1 cellular context compared by ENCODE assay signal in the genomic region with DNA sequence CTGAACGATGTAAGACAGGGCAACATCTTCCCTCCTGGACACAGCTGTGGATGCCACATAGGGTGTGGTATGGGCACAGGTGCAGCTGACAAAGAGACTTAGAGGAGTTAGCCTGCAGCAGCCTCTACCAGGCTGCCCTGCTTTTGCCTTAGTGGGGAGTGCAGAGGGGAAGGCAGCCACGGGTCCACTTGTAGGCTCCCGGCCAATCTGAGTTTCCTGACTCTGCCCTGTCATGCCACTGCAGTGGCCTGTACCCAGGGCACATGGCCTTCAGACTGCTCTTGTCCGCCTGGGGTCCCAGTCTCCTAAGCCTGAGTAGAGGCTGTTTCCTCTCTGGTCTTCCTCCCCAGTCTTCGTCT.
TF ChIP-seq lines count a peak whose summit lies in the region.

No MANE protein-coding gene starts in this region.

TF ChIP-seq in HepG2, 621 proteins besides CTCF, POLR2A, EP300 and RAD21 (continues in another document):
- no peak for TF ChIP-seq HNF4G (IDR thresholded peaks at IDR 0.05; ENCODE audit: borderline replicate concordance, low read depth, low read length)
- 0 out of 2 replicates have a peak, but pooled peaks have one; percentile 6 for TF ChIP-seq HNF4G (CRISPR knock-in tag; IDR thresholded peaks at IDR 0.05; ENCODE audit: borderline replicate concordance, low read depth)
- no peak for TF ChIP-seq HNRNPLL (IDR thresholded peaks at IDR 0.05; ENCODE audit: low read depth, low read length, poor library complexity, severe bottlenecking)
- TF ChIP-seq TRIM22 (IDR thresholded peaks at IDR 0.05) = no peak
- no peak for TF ChIP-seq DNMT1 (CRISPR knock-in tag; IDR thresholded peaks at IDR 0.05)
- TF ChIP-seq ZNF776 (CRISPR knock-in tag; IDR thresholded peaks at IDR 0.05) = no peak
- TF ChIP-seq ZNF639 (CRISPR knock-in tag; conservative IDR thresholded peaks at IDR 0.05) = no peak
- TF ChIP-seq TRIM24 (CRISPR knock-in tag; IDR thresholded peaks at IDR 0.05) = no peak
- 0 out of 2 replicates have a peak, but pooled peaks have one; percentile 29 for TF ChIP-seq ZFP41 (CRISPR knock-in tag; IDR thresholded peaks at IDR 0.05; ENCODE audit: borderline replicate concordance)
- TF ChIP-seq ZMYM3 (CRISPR knock-in tag; IDR thresholded peaks at IDR 0.05) = 0 out of 2 replicates have a peak, but pooled peaks have one; percentile 32
- TF ChIP-seq THAP8 (CRISPR knock-in tag; IDR thresholded peaks at IDR 0.05; ENCODE audit: borderline replicate concordance) = no peak
- no peak for TF ChIP-seq NR1H2 (CRISPR knock-in tag; IDR thresholded peaks at IDR 0.05; ENCODE audit: borderline replicate concordance, low read depth)
- TF ChIP-seq POLR2AphosphoS2 (IDR thresholded peaks at IDR 0.05; ENCODE audit: low read depth, low read length) = no peak
- no peak for TF ChIP-seq NFYC (CRISPR knock-in tag; IDR thresholded peaks at IDR 0.05)
- TF ChIP-seq ZNF615 (CRISPR knock-in tag; IDR thresholded peaks at IDR 0.05; ENCODE audit: borderline replicate concordance) = no peak
- TF ChIP-seq KDM4B (CRISPR knock-in tag; IDR thresholded peaks at IDR 0.05) = no peak
- TF ChIP-seq SOX6 (IDR thresholded peaks at IDR 0.05) = no peak
- no peak for TF ChIP-seq SOX6 (CRISPR knock-in tag; IDR thresholded peaks at IDR 0.05)
- no peak for TF ChIP-seq CSRNP2 (CRISPR knock-in tag; conservative IDR thresholded peaks at IDR 0.05; ENCODE audit: low read depth)
- no peak for TF ChIP-seq ZNF781 (CRISPR knock-in tag; IDR thresholded peaks at IDR 0.05; ENCODE audit: borderline replicate concordance, not compliant biosample characterization)
- no peak for TF ChIP-seq KDM5A (IDR thresholded peaks at IDR 0.05; ENCODE audit: borderline replicate concordance, low read length)
- TF ChIP-seq GPN1 (CRISPR knock-in tag; IDR thresholded peaks at IDR 0.05; ENCODE audit: borderline replicate concordance) = no peak
- TF ChIP-seq GATAD1 (CRISPR knock-in tag; IDR thresholded peaks at IDR 0.05) = no peak
- TF ChIP-seq HNRNPL (IDR thresholded peaks at IDR 0.05; ENCODE audit: low read depth, low read length) = peak; percentile 80; the same call in 1 of the 2 replicates
- no peak for TF ChIP-seq DRAP1 (CRISPR knock-in tag; IDR thresholded peaks at IDR 0.05)
- TF ChIP-seq ZNF331 (CRISPR knock-in tag; IDR thresholded peaks at IDR 0.05) = no peak
- TF ChIP-seq CEBPB (IDR thresholded peaks at IDR 0.05; ENCODE audit: borderline replicate concordance, low read depth, low read length) = no peak
- TF ChIP-seq, protein P1, sequence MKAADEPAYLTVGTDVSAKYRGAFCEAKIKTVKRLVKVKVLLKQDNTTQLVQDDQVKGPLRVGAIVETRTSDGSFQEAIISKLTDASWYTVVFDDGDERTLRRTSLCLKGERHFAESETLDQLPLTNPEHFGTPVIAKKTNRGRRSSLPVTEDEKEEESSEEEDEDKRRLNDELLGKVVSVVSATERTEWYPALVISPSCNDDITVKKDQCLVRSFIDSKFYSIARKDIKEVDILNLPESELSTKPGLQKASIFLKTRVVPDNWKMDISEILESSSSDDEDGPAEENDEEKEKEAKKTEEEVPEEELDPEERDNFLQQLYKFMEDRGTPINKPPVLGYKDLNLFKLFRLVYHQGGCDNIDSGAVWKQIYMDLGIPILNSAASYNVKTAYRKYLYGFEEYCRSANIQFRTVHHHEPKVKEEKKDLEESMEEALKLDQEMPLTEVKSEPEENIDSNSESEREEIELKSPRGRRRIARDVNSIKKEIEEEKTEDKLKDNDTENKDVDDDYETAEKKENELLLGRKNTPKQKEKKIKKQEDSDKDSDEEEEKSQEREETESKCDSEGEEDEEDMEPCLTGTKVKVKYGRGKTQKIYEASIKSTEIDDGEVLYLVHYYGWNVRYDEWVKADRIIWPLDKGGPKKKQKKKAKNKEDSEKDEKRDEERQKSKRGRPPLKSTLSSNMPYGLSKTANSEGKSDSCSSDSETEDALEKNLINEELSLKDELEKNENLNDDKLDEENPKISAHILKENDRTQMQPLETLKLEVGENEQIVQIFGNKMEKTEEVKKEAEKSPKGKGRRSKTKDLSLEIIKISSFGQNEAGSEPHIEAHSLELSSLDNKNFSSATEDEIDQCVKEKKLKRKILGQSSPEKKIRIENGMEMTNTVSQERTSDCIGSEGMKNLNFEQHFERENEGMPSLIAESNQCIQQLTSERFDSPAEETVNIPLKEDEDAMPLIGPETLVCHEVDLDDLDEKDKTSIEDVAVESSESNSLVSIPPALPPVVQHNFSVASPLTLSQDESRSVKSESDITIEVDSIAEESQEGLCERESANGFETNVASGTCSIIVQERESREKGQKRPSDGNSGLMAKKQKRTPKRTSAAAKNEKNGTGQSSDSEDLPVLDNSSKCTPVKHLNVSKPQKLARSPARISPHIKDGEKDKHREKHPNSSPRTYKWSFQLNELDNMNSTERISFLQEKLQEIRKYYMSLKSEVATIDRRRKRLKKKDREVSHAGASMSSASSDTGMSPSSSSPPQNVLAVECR (CRISPR knock-in tag; IDR thresholded peaks at IDR 0.05; ENCODE audit: borderline replicate concordance) = 0 out of 2 replicates have a peak, but pooled peaks have one; percentile 2
- no peak for TF ChIP-seq HNF1B (CRISPR knock-in tag; IDR thresholded peaks at IDR 0.05)
- TF ChIP-seq, protein P2, sequence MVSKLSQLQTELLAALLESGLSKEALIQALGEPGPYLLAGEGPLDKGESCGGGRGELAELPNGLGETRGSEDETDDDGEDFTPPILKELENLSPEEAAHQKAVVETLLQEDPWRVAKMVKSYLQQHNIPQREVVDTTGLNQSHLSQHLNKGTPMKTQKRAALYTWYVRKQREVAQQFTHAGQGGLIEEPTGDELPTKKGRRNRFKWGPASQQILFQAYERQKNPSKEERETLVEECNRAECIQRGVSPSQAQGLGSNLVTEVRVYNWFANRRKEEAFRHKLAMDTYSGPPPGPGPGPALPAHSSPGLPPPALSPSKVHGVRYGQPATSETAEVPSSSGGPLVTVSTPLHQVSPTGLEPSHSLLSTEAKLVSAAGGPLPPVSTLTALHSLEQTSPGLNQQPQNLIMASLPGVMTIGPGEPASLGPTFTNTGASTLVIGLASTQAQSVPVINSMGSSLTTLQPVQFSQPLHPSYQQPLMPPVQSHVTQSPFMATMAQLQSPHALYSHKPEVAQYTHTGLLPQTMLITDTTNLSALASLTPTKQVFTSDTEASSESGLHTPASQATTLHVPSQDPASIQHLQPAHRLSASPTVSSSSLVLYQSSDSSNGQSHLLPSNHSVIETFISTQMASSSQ (IDR thresholded peaks at IDR 0.05; ENCODE audit: low read depth) = no peak
- TF ChIP-seq, protein P2 (CRISPR knock-in tag; IDR thresholded peaks at IDR 0.05; ENCODE audit: borderline replicate concordance) = no peak
- TF ChIP-seq ZNF484 (CRISPR knock-in tag; IDR thresholded peaks at IDR 0.05; ENCODE audit: borderline replicate concordance, low read depth) = no peak
- TF ChIP-seq, protein P3, sequence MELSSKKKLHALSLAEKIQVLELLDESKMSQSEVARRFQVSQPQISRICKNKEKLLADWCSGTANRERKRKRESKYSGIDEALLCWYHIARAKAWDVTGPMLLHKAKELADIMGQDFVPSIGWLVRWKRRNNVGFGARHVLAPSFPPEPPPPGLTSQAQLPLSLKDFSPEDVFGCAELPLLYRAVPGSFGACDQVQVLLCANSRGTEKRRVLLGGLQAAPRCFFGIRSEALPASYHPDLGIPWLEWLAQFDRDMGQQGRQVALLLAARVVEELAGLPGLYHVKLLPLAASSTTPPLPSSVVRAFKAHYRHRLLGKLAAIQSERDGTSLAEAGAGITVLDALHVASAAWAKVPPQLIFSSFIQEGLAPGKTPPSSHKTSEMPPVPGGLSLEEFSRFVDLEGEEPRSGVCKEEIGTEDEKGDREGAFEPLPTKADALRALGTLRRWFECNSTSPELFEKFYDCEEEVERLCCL (CRISPR knock-in tag; IDR thresholded peaks at IDR 0.05; ENCODE audit: borderline replicate concordance) = no peak
- TF ChIP-seq NONO (IDR thresholded peaks at IDR 0.05) = no peak
- no peak for TF ChIP-seq NONO (CRISPR knock-in tag; conservative IDR thresholded peaks at IDR 0.05)
- TF ChIP-seq, protein P4, sequence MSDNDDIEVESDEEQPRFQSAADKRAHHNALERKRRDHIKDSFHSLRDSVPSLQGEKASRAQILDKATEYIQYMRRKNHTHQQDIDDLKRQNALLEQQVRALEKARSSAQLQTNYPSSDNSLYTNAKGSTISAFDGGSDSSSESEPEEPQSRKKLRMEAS (IDR thresholded peaks at IDR 0.05) = 0 out of 2 replicates have a peak, but pooled peaks have one; percentile 61
- TF ChIP-seq ZBTB33 (CRISPR knock-in tag; IDR thresholded peaks at IDR 0.05) = no peak
- TF ChIP-seq ZNF101 (CRISPR knock-in tag; IDR thresholded peaks at IDR 0.05; ENCODE audit: borderline replicate concordance, low read depth) = no peak
- no peak for TF ChIP-seq ATF7 (IDR thresholded peaks at IDR 0.05)
- peak; percentile 12; the same call in 1 of the 2 replicates for TF ChIP-seq ATF7 (CRISPR knock-in tag; IDR thresholded peaks at IDR 0.05)
